Comparison of ENCODE assay signal across 24 cellular contexts in genomic region chr4:92021203-92021602, GRCh38.
"Had no signal": no experiment of that assay in that cellular context is flagged by ENCODE, and none has a peak within 500 bp of the region (broad histone marks: within the 10 kb centered on the region; RNA-seq: fewer than 3 reads in every experiment).

No MANE protein-coding gene starts in this region.

- H3K4me3 ChIP-seq: colonic mucosa, esophagus muscularis mucosa, gastroesophageal sphincter, heart right ventricle, left lung, lower lobe of right lung, mucosa of descending colon had no signal

- H3K36me3 ChIP-seq: colonic mucosa, esophagus muscularis mucosa, gastroesophageal sphincter, heart right ventricle, left lung, lower lobe of right lung had no signal

- H3K4me1 ChIP-seq: colonic mucosa, esophagus muscularis mucosa, foreskin keratinocyte, gastroesophageal sphincter, heart right ventricle, left lung, lower lobe of right lung had no signal

- DNase-seq: colonic mucosa; cortex of kidney; effector CD8-positive, alpha-beta T cell; effector memory CD8-positive, alpha-beta T cell; foreskin keratinocyte; glutamatergic neuron; head of caudate nucleus; heart right ventricle; hippocampal formation; left cardiac atrium; left lung; left ventricle myocardium superior; lower lobe of right lung; mesenchymal stem cell; mucosa of descending colon; naive B cell had no signal

- FAIRE-seq: endothelial cell of umbilical vein, frontal cortex, islet of Langerhans, keratinocyte had no signal

- H3K9me3 ChIP-seq: colonic mucosa, esophagus muscularis mucosa, gastroesophageal sphincter, left lung, lower lobe of right lung, mucosa of descending colon had no signal

- H3K27ac ChIP-seq: colonic mucosa, esophagus muscularis mucosa, foreskin keratinocyte, gastroesophageal sphincter, heart right ventricle, left lung, lower lobe of right lung had no signal

- H3K36me3 Mint-ChIP-seq: mesothelial cell of epicardium, naive B cell had no signal

- H3K9me3 Mint-ChIP-seq: dendritic cell treated with granulocyte-macrophage colony-stimulating factor and Interleukin-4, amounts not matched to agents 40 ng/mL and 50 ng/mL, for 4 days had no signal

- ATAC-seq: effector memory CD8-positive, alpha-beta T cell; foreskin keratinocyte; gastroesophageal sphincter; heart right ventricle; left cardiac atrium; left lung; lower lobe of right lung; mucosa of descending colon had no signal

- H3K4me3 Mint-ChIP-seq: dendritic cell treated with granulocyte-macrophage colony-stimulating factor and Interleukin-4, amounts not matched to agents 40 ng/mL and 50 ng/mL, for 4 days; effector memory CD8-positive, alpha-beta T cell; mesothelial cell of epicardium; naive B cell had no signal

- H3K27ac Mint-ChIP-seq: dendritic cell treated with granulocyte-macrophage colony-stimulating factor and Interleukin-4, amounts not matched to agents 40 ng/mL and 50 ng/mL, for 4 days; effector memory CD8-positive, alpha-beta T cell; mesothelial cell of epicardium; naive B cell had no signal

- H3K27me3 ChIP-seq: colonic mucosa, esophagus muscularis mucosa, foreskin keratinocyte, gastroesophageal sphincter, heart right ventricle, left lung had no signal

- H3K4me1 Mint-ChIP-seq: mesothelial cell of epicardium, naive B cell had no signal

- H3K27me3 Mint-ChIP-seq: dendritic cell treated with granulocyte-macrophage colony-stimulating factor and Interleukin-4, amounts not matched to agents 40 ng/mL and 50 ng/mL, for 4 days; effector memory CD8-positive, alpha-beta T cell; naive B cell had no signal
